28 cellular contexts compared by ENCODE assay signal in the genomic region with DNA sequence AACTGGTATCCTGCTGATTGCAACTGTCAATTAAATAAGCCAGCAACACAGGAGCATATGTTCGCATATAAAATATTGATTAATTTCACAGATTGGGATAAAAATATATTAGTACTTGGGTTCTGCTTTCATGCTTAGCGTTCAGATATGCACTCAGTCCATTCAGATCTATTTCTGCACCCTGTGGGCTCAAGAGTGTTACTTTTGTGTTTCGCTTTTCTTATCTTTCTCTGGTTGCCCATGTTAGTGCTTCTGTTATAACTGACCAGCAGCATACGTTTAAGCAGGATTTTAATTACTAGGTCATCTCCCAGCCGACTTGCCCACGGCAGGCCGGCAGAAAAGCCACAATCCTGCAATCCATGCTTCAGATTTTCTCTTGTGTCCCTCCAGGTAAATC.
A peak's percentile ranks its signal among the peaks of the same experiment; 100 is the strongest.
DNase-seq lines count a peak whose midpoint lies in the region; ATAC-seq and TF ChIP-seq lines count a peak whose summit lies in the region.
"Had no signal": no experiment of that assay in that cellular context is flagged by ENCODE, and none has a peak within 500 bp of the region (broad histone marks: within the 10 kb centered on the region; RNA-seq: fewer than 3 reads in every experiment).

No MANE protein-coding gene starts in this region.

- H2AFZ ChIP-seq in PC-9 = no peak overlapping the region

- peaks cover 100% of the 10 kb centered on the region for H3K4me1 ChIP-seq in BLaER1
- no peaks in the 10 kb centered on the region for H3K4me1 ChIP-seq in PC-9 (replicated peaks; ENCODE audit: insufficient read depth)
- H3K4me1 ChIP-seq: breast epithelium, HAP-1 had no signal

- peaks cover 35% of the 10 kb centered on the region for H3K4me1 Mint-ChIP-seq in brain

- H3F3A ChIP-seq in PC-9 (ENCODE audit: insufficient read depth, low read depth) = no peaks in the 10 kb centered on the region

- DNase-seq in ACHN (no peak), T-helper 1 cell (no peak), PC-9 (no peak)
- DNase-seq: activated naive CD4-positive, alpha-beta T cell treated with anti-CD3 and anti-CD28 coated beads, Interleukin-2, amount 10 ng/mL, durations not matched to agents 7 days and 5 days; AML-193; amniotic stem cell; CD8-positive, alpha-beta memory T cell; effector CD4-positive, alpha-beta T cell; head of caudate nucleus; kidney glomerular epithelial cell; lower lobe of right lung; NCI-H1694 treated with DMSO at 0.1 percent for 48 hours; NK-92 treated with Interleukin-12 subunit alpha and Interleukin-12 subunit beta, amount 100 ng/mL, for 24 hours; SHP77; stimulated activated CD4-positive, alpha-beta T cell treated with anti-CD3 and anti-CD28 coated beads, Interleukin-1b, Interleukin-23, amount 100 ng/mL, for 48 hours; T-helper 9 cell; trophoblast cell; WERI-Rb-1 had no signal

- peak overlapping the region; percentile 87 for H3K27ac ChIP-seq in BLaER1
- H3K27ac ChIP-seq in PC-9 = no peak overlapping the region
- H3K27ac ChIP-seq: lower lobe of right lung, WERI-Rb-1 had no signal

- in situ Hi-C loops in ACHN (cut with HindIII; ENCODE audit: low pct_ligation_motif_present, low pct_unique_long_range_greater_than_20kb, low sequenced_read_pairs) = no loop called here

- no peaks in the 10 kb centered on the region for H3K9me3 ChIP-seq in BLaER1
- H3K9me3 ChIP-seq in PC-9 (ENCODE audit: insufficient read depth, low read depth) = no peaks in the 10 kb centered on the region
- H3K9me3 ChIP-seq: breast epithelium, HAP-1, lower lobe of right lung had no signal

- CTCF ChIA-PET in PC-9 (lab: Charles Lee) = no interaction called here

- peak overlapping the region in 3 of 5 experiments; percentile 48 to 70 (median 59) for H3K27ac Mint-ChIP-seq in brain
- H3K27ac Mint-ChIP-seq: activated naive CD4-positive, alpha-beta T cell treated with anti-CD3 and anti-CD28 coated beads, Interleukin-2, amount 10 ng/mL, durations not matched to agents 7 days and 5 days; CD8-positive, alpha-beta memory T cell; natural killer cell treated with Interleukin-12 subunit alpha and Interleukin-12 subunit beta and Interleukin-15 and Interleukin-18, amount 100 ng/mL, for 72 hours had no signal

- no peaks in the 10 kb centered on the region for H3K79me2 ChIP-seq in PC-9 (ENCODE audit: low read depth)

- H3K4me3 ChIP-seq in BLaER1 (no peak overlapping the region), PC-9 (no peak overlapping the region)
- H3K4me3 ChIP-seq: breast epithelium, HAP-1, lower lobe of right lung, skin epidermis had no signal

- no peaks in the 10 kb centered on the region for H3K9me2 ChIP-seq in PC-9 (ENCODE audit: insufficient read depth)

- no peaks in the 10 kb centered on the region for H3K36me3 Mint-ChIP-seq in brain
- H3K36me3 Mint-ChIP-seq: CD8-positive, alpha-beta memory T cell; natural killer cell treated with Interleukin-12 subunit alpha and Interleukin-12 subunit beta and Interleukin-15 and Interleukin-18, amount 100 ng/mL, for 72 hours had no signal

- no peak overlapping the region for H3K4me3 Mint-ChIP-seq in brain
- H3K4me3 Mint-ChIP-seq: activated naive CD4-positive, alpha-beta T cell treated with anti-CD3 and anti-CD28 coated beads, Interleukin-2, amount 10 ng/mL, durations not matched to agents 7 days and 5 days; CD8-positive, alpha-beta memory T cell; natural killer cell treated with Interleukin-12 subunit alpha and Interleukin-12 subunit beta and Interleukin-15 and Interleukin-18, amount 100 ng/mL, for 72 hours had no signal

- H3K27me3 Mint-ChIP-seq in brain = peaks cover 10% of the 10 kb centered on the region

- no peak overlapping the region for H3K9ac ChIP-seq in BLaER1

- ATAC-seq in GM19025 (IDR thresholded peaks at IDR 0.05; ENCODE audit: low read depth, unreplicated experiment) (peak; percentile 53), HG03064 (IDR thresholded peaks at IDR 0.05; ENCODE audit: low read depth, unreplicated experiment) (peak; percentile 65), GM21737 (IDR thresholded peaks at IDR 0.05; ENCODE audit: unreplicated experiment) (no peak)
- ATAC-seq: lower lobe of right lung; natural killer cell treated with Interleukin-12 subunit alpha and Interleukin-12 subunit beta and Interleukin-15 and Interleukin-18, amount 100 ng/mL, for 72 hours; Panc1 had no signal

- TF ChIP-seq CTCF in brain (conservative IDR thresholded peaks at IDR 0.05) (no peak), PC-9 (conservative IDR thresholded peaks at IDR 0.05) (no peak)

- no TSS peak for BruUV-seq in PC-9 (replicated peaks; lab: Mats Ljungman, UMichigan)

- peak overlapping the region; percentile 78 for H3K4me2 ChIP-seq in BLaER1
- no peak overlapping the region for H3K4me2 ChIP-seq in PC-9

- H4K20me1 ChIP-seq in BLaER1 (peaks cover 100% of the 10 kb centered on the region), PC-9 (ENCODE audit: insufficient read depth) (no peaks in the 10 kb centered on the region)

- H3K27me3 ChIP-seq in BLaER1 (no peaks in the 10 kb centered on the region), PC-9 (ENCODE audit: insufficient read depth, low read depth) (no peaks in the 10 kb centered on the region)
- H3K27me3 ChIP-seq: breast epithelium had no signal

- intact Hi-C loops in PC-9 (cut with micrococcal nuclease; ENCODE audit: unreplicated experiment) = no loop called here

- POLR2A ChIA-PET in PC-9 (lab: Charles Lee; ENCODE audit: unreplicated experiment) = no interaction called here

- H3K36me3 ChIP-seq in BLaER1 (peaks cover 92% of the 10 kb centered on the region), PC-9 (ENCODE audit: low read depth) (no peaks in the 10 kb centered on the region)
- H3K36me3 ChIP-seq: breast epithelium, HAP-1, lower lobe of right lung, WERI-Rb-1 had no signal

- no peaks in the 10 kb centered on the region for H3K9me3 Mint-ChIP-seq in brain
- H3K9me3 Mint-ChIP-seq: CD8-positive, alpha-beta memory T cell had no signal
